ENCODE assay signal across 16 cellular contexts in the genomic region with DNA sequence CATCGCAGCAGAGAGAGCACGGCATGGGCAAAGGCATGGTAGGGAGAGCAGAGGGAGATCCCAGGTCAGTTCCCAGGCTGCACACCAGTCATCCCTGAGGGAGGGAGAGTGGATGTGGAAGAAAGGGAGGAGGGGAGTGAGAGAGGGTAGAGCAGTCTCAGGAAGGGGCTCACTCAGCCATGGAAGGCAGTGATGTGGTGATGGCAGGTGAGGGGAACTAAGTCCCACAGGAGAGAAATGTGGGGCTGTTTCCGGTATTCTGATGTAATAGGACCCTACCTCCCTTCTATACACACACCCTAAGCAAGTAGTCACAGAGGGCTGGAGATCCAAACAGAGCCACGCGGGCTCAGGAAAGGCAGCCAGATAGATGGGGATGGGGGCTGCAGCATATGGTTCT.
"Had no signal": no experiment of that assay in that cellular context is flagged by ENCODE, and none has a peak within 500 bp of the region (broad histone marks: within the 10 kb centered on the region; RNA-seq: fewer than 3 reads in every experiment).

No MANE protein-coding gene starts in this region.

- H3K36me3 Mint-ChIP-seq: natural killer cell; stimulated activated effector memory CD8-positive, alpha-beta T cell treated with anti-CD3 and anti-CD28 coated beads, Interleukin-12 subunit alpha, Interleukin-12 subunit beta, amount 100 ng/mL, for 72 hours had no signal

- H3K4me1 ChIP-seq: left lung, prostate gland, right atrium auricular region, sigmoid colon, stomach, thyroid gland, vagina had no signal

- H3K9me3 Mint-ChIP-seq: natural killer cell, neural crest cell had no signal

- H3K4me1 Mint-ChIP-seq: natural killer cell; neural crest cell; stimulated activated effector memory CD8-positive, alpha-beta T cell treated with anti-CD3 and anti-CD28 coated beads, Interleukin-12 subunit alpha, Interleukin-12 subunit beta, amount 100 ng/mL, for 72 hours had no signal

- H3K9me3 ChIP-seq: left lung, prostate gland, right atrium auricular region, sigmoid colon, stomach, thyroid gland, vagina had no signal

- H3K27ac Mint-ChIP-seq: natural killer cell; stimulated activated effector memory CD8-positive, alpha-beta T cell treated with anti-CD3 and anti-CD28 coated beads, Interleukin-12 subunit alpha, Interleukin-12 subunit beta, amount 100 ng/mL, for 72 hours had no signal

- DNase-seq: dorsolateral prefrontal cortex; effector CD4-positive, alpha-beta T cell; left lung; natural killer cell; sigmoid colon; stimulated activated CD4-positive, alpha-beta T cell treated with anti-CD3 and anti-CD28 coated beads, Interleukin-2, amount 100 ng/mL, for 24 hours; stimulated activated CD4-positive, alpha-beta T cell treated with anti-CD3 and anti-CD28 coated beads, Interleukin-4, amount 100 ng/mL, for 24 hours; stimulated activated naive CD4-positive, alpha-beta T cell treated with Interleukin-2 at 50 U/mL for 16 hours; stomach; thyroid gland; trophoblast cell had no signal

- ATAC-seq: left lung; stimulated activated effector memory CD8-positive, alpha-beta T cell treated with anti-CD3 and anti-CD28 coated beads, Interleukin-12 subunit alpha, Interleukin-12 subunit beta, amount 100 ng/mL, for 72 hours had no signal

- H3K4me3 Mint-ChIP-seq: natural killer cell; neural crest cell; stimulated activated effector memory CD8-positive, alpha-beta T cell treated with anti-CD3 and anti-CD28 coated beads, Interleukin-12 subunit alpha, Interleukin-12 subunit beta, amount 100 ng/mL, for 72 hours had no signal

- H3K27me3 ChIP-seq: left lung, right atrium auricular region, sigmoid colon, stomach, thyroid gland, vagina had no signal

- H3K27ac ChIP-seq: dorsolateral prefrontal cortex, left lung, prostate gland, right atrium auricular region, sigmoid colon, stomach, thyroid gland, vagina had no signal
